ENCODE assay signal across 9 cellular contexts in the genomic region with DNA sequence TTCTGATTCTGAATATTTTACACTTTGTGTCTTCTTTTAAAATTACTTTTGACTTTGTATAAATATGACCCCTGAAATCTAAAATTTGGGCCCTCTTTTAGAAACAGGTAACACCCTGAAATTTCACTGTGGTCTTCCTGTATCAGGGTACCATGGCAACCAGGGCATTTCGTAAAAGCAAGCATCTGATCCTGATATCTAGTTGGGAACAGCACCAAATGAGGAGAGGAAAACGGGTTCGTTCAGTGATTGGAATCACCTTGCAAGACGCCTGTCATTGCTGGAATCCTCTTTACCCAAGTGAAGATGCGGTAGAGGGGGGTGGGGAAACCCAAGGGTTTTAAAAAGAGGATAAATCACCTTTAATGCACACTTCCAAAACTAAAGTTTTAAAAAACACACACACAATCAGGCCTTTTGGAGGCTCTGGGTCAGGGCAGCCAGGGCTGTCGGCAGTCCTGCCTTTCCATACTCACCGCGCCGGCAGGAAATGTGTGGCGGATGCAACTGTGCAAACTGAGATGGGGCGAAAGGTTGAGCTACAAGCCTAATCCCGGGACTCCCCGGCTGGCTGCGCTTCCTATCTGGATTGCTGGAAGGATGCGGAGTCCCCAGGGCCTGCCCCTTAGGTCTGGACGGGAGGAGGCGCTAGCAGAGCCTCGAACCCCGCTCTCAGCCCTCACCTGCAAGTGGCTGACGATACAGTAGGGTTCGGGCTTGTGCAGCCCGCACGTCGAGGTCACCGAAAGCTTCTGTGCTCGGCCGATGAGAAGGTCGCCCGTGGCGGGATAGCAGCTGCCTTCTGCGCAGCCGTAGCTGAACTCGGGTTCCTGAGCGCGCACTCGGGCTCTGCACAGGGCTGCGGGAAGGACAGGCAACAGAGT. TPM values are rescaled to one million over a fixed set of nuclear protein-coding genes. Genes with fewer than 3 reads are reported as not detected.
DNase-seq lines count a peak whose midpoint lies in the region; ATAC-seq and TF ChIP-seq lines count a peak whose summit lies in the region.
"Had no signal": no experiment of that assay in that cellular context is flagged by ENCODE, and none has a peak within 500 bp of the region (broad histone marks: within the 10 kb centered on the region; RNA-seq: fewer than 3 reads in every experiment).

No MANE protein-coding gene starts in this region.

- peaks cover 70% of the 10 kb centered on the region for H3K27me3 Mint-ChIP-seq in activated CD4-positive, alpha-beta T cell treated with anti-CD3 and anti-CD28 coated beads, Interleukin-2, amount 10 ng/mL, durations not matched to agents 7 days and 5 days

- POLR2A ChIA-PET in activated CD4-positive, alpha-beta T cell treated with anti-CD3 and anti-CD28 coated beads, Interleukin-2, amount 10 ng/mL, durations not matched to agents 7 days and 5 days (lab: Charles Lee): no interaction called here
- POLR2A ChIA-PET in HEK293T (lab: Yijun Ruan, JAX): no interaction called here

- peak overlapping the region; percentile 64 to 89 for H3K4me3 ChIP-seq in ascending aorta
- H3K4me3 ChIP-seq in iPS-11a (ENCODE audit: low read depth, low read length): peak overlapping the region; percentile 65
- peak overlapping the region; percentile 88 for H3K4me3 ChIP-seq in skeletal muscle satellite cell (ENCODE audit: low read length)

- H3K9me3 ChIP-seq in ascending aorta (no peaks in the 10 kb centered on the region), skeletal muscle satellite cell (replicated peaks; ENCODE audit: low read length) (no peaks in the 10 kb centered on the region)

- CTCF ChIA-PET in activated CD4-positive, alpha-beta T cell treated with anti-CD3 and anti-CD28 coated beads, Interleukin-2, amount 10 ng/mL, durations not matched to agents 7 days and 5 days (lab: Charles Lee): interaction anchor here (2.1 kb wide), 1 partner anchor 14 kb away, joined by 5 read pairs; no protein-coding TSS in a partner anchor
- CTCF ChIA-PET in HEK293T (lab: Yijun Ruan, JAX): no interaction called here

- DNase-seq in activated CD4-positive, alpha-beta T cell treated with anti-CD3 and anti-CD28 coated beads, Interleukin-2, amount 10 ng/mL, durations not matched to agents 7 days and 5 days: no peak
- no peak for DNase-seq in activated CD4-positive, alpha-beta T cell treated with anti-CD3 and anti-CD28 coated beads for 4 hours
- DNase-seq in ascending aorta (ENCODE audit: low spot score in 2 of 2): no peak
- DNase-seq in DMS 273 (lab: John Stamatoyannopoulos, UW; ENCODE audit: unreplicated experiment): no peak
- DNase-seq in HEK293T (ENCODE audit: extremely low spot score): no peak
- DNase-seq: DND-41 had no signal

- peak overlapping the region; percentile 94 for H3K4me2 ChIP-seq in skeletal muscle satellite cell (ENCODE audit: low read length)

- peak overlapping the region; percentile 46 for H3K27ac Mint-ChIP-seq in activated CD4-positive, alpha-beta T cell treated with anti-CD3 and anti-CD28 coated beads, Interleukin-2, amount 10 ng/mL, durations not matched to agents 7 days and 5 days

- H3K27ac ChIP-seq in ascending aorta: peak overlapping the region; percentile 81 to 85

- TF ChIP-seq CTCF in ascending aorta (IDR thresholded peaks at IDR 0.05): no peak

- peaks cover 17% of the 10 kb centered on the region for H3K4me1 Mint-ChIP-seq in activated CD4-positive, alpha-beta T cell treated with anti-CD3 and anti-CD28 coated beads, Interleukin-2, amount 10 ng/mL, durations not matched to agents 7 days and 5 days

- H3K9ac ChIP-seq in skeletal muscle satellite cell (ENCODE audit: low read depth, low read length): peak overlapping the region; percentile 95

- peak overlapping the region; percentile 63 for H3K4me3 Mint-ChIP-seq in activated CD4-positive, alpha-beta T cell treated with anti-CD3 and anti-CD28 coated beads, Interleukin-2, amount 10 ng/mL, durations not matched to agents 7 days and 5 days

- peaks cover 0 to 12% of the 10 kb centered on the region in 2 donors for H3K36me3 ChIP-seq in ascending aorta
- peaks cover 38% of the 10 kb centered on the region for H3K36me3 ChIP-seq in skeletal muscle satellite cell (ENCODE audit: insufficient read depth, low read length)

- H3K9me3 Mint-ChIP-seq in activated CD4-positive, alpha-beta T cell treated with anti-CD3 and anti-CD28 coated beads, Interleukin-2, amount 10 ng/mL, durations not matched to agents 7 days and 5 days: no peaks in the 10 kb centered on the region

- H3K36me3 Mint-ChIP-seq in activated CD4-positive, alpha-beta T cell treated with anti-CD3 and anti-CD28 coated beads, Interleukin-2, amount 10 ng/mL, durations not matched to agents 7 days and 5 days (ENCODE audit: low read depth): no peaks in the 10 kb centered on the region

- H3K4me1 ChIP-seq in ascending aorta: peaks cover 0 to 27% of the 10 kb centered on the region in 2 donors
- H3K4me1 ChIP-seq in skeletal muscle satellite cell (ENCODE audit: control insufficient read depth, insufficient read depth, low read length): peaks cover 62% of the 10 kb centered on the region

- no peaks in the 10 kb centered on the region for H3K27me3 ChIP-seq in ascending aorta
- H3K27me3 ChIP-seq in skeletal muscle satellite cell (ENCODE audit: control insufficient read depth, insufficient read depth, low read length): no peaks in the 10 kb centered on the region

- intact Hi-C loops in ascending aorta (cut with DNase I): loop anchor here (5.0 to 10.0 kb wide), 4 partner anchors 96 to 256 kb away; partner anchors contain the start of genes CBLL1 and DLD

- no peak for ATAC-seq in HG02623 (IDR thresholded peaks at IDR 0.05; ENCODE audit: unreplicated experiment)

TF ChIP-seq in HEK293T, 16 proteins besides CTCF, POLR2A, EP300 and RAD21:
- no peak for TF ChIP-seq SP1 (IDR thresholded peaks at IDR 0.05)
- TF ChIP-seq ZNF384 (IDR thresholded peaks at IDR 0.05): no peak
- TF ChIP-seq, protein P1, sequence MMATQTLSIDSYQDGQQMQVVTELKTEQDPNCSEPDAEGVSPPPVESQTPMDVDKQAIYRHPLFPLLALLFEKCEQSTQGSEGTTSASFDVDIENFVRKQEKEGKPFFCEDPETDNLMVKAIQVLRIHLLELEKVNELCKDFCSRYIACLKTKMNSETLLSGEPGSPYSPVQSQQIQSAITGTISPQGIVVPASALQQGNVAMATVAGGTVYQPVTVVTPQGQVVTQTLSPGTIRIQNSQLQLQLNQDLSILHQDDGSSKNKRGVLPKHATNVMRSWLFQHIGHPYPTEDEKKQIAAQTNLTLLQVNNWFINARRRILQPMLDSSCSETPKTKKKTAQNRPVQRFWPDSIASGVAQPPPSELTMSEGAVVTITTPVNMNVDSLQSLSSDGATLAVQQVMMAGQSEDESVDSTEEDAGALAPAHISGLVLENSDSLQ (IDR thresholded peaks at IDR 0.05): no peak
- TF ChIP-seq BHLHE40 (IDR thresholded peaks at IDR 0.05; ENCODE audit: borderline replicate concordance): no peak
- no peak for TF ChIP-seq FOXM1 (IDR thresholded peaks at IDR 0.05; ENCODE audit: borderline replicate concordance)
- TF ChIP-seq FOXK2 (IDR thresholded peaks at IDR 0.05): no peak
- no peak for TF ChIP-seq ELF4 (IDR thresholded peaks at IDR 0.05)
- TF ChIP-seq NFRKB (IDR thresholded peaks at IDR 0.05): no peak

RNA-seq across cellular contexts. Expression of gene LAMB1, which starts 1.8 kb away (rescaled TPM):
- total RNA-seq in activated CD4-positive, alpha-beta T cell treated with anti-CD3 and anti-CD28 coated beads, Interleukin-2, amount 10 ng/mL, durations not matched to agents 7 days and 5 days: not detected
- total RNA-seq in ascending aorta: 198 TPM
- total RNA-seq in skeletal muscle satellite cell (2012; rRNA removed): 227 and 312 TPM in 2 replicates

Comparison
In these comparisons a context has a peak if more than half of its experiments do, and no peak if none do; other contexts are left out.
1. RNA of gene LAMB1, which starts 1.8 kb away (total RNA-seq): 198 TPM in ascending aorta (single experiment); not detected in activated CD4-positive, alpha-beta T cell treated with anti-CD3 and anti-CD28 coated beads, Interleukin-2, amount 10 ng/mL, durations not matched to agents 7 days and 5 days; every median in the first group is over 100 times any median in the second.
2. Peak in every context shown above with its lines, with median percentiles within 50 percentile points of each other: H3K4me3 ChIP-seq.